In genomic region chr1:44222397-44223334, GRCh38 we compare ENCODE assay signal across 23 cellular contexts. TPM values are rescaled to one million over a fixed set of nuclear protein-coding genes. Genes with fewer than 3 reads are reported as not detected.
DNase-seq lines count a peak whose midpoint lies in the region; ATAC-seq, FAIRE-seq and TF ChIP-seq lines count a peak whose summit lies in the region.
"Had no signal": no experiment of that assay in that cellular context is flagged by ENCODE, and none has a peak within 500 bp of the region (broad histone marks: within the 10 kb centered on the region; RNA-seq: fewer than 3 reads in every experiment).

No MANE protein-coding gene starts in this region.

- FAIRE-seq in GM12878 (lab: Jason Lieb, UNC): no peak

- H3K9me3 ChIP-seq in CD8-positive, alpha-beta memory T cell (ENCODE audit: low read length): no peaks in the 10 kb centered on the region
- H3K9me3 ChIP-seq in GM12878 (replicated peaks; ENCODE audit: control insufficient read depth, insufficient read depth, low read length): no peaks in the 10 kb centered on the region
- H3K9me3 ChIP-seq in Karpas-422 (ENCODE audit: low read length): no peaks in the 10 kb centered on the region
- H3K9me3 ChIP-seq: psoas muscle, uterus had no signal

- H3K9me2 ChIP-seq in Karpas-422 (replicated peaks; ENCODE audit: insufficient read depth, low read length): no peaks in the 10 kb centered on the region

- H3K9me3 Mint-ChIP-seq in activated T-cell treated with anti-CD3 and anti-CD28 coated beads, Interleukin-2, amount 50 U/mL, for 24 hours: no peaks in the 10 kb centered on the region
- no peaks in the 10 kb centered on the region for H3K9me3 Mint-ChIP-seq in CD8-positive, alpha-beta memory T cell

- TF ChIP-seq POLR2A in GM12878 (IDR thresholded peaks at IDR 0.05; ENCODE audit: low read depth, low read length): peak; percentile 38; the same call in 1 of the 2 replicates

- intact Hi-C loops in GM12878 (cut with micrococcal nuclease; ENCODE audit: unreplicated experiment) (no loop called here), posterior vena cava (cut with DNase I) (loop anchor here in 1 of 2 donors (1.0 to 5.0 kb wide), 2 partner anchors 20 to 60 kb away; no protein-coding TSS in a partner anchor)

- peaks cover 13% of the 10 kb centered on the region for H3K4me1 Mint-ChIP-seq in activated T-cell treated with anti-CD3 and anti-CD28 coated beads, Interleukin-2, amount 50 U/mL, for 24 hours (ENCODE audit: low read depth)
- H3K4me1 Mint-ChIP-seq in CD8-positive, alpha-beta memory T cell: peaks cover under 1 to 17% (median 6%) of the 10 kb centered on the region in 3 donors
- H3K4me1 Mint-ChIP-seq: mesothelial cell of epicardium had no signal

- no peak for DNase-seq in activated T-cell treated with anti-CD3 and anti-CD28 coated beads, Interleukin-2, amount 50 U/mL, for 24 hours
- DNase-seq in activated T-cell treated with anti-CD3 and anti-CD28 coated beads for 4 hours (no peak), GM12878 (ENCODE audit: low read depth, low spot score) (no peak), posterior vena cava (ENCODE audit: low spot score) (peak; percentile 67), Karpas-422 (no peak), NCI-H2171 treated with DMSO at 0.1 percent for 48 hours (lab: John Stamatoyannopoulos, UW) (no peak), NCI-H2196 (lab: John Stamatoyannopoulos, UW; ENCODE audit: unreplicated experiment) (no peak)
- no peak for DNase-seq in CD8-positive, alpha-beta memory T cell
- DNase-seq: ACHN; activated CD4-positive, alpha-beta T cell treated with anti-CD3 and anti-CD28 coated beads for 4 hours; activated T-cell treated with anti-CD3 and anti-CD28 coated beads, Interleukin-2, amount 50 U/mL, for 4 hours; amniotic stem cell; caudate nucleus; DMS79; effector CD8-positive, alpha-beta T cell; NCI-H187 treated with DMSO at 0.1 percent for 48 hours; NCI-H510A; psoas muscle; uterus had no signal

- WGBS in GM12878 (ENCODE audit: insufficient coverage, insufficient replicate concordance, low lambda C conversion rate, missing lambda C conversion rate): 81% methylated on average over 10 of the region's 10 CpGs

- in situ Hi-C loops in GM12878 (cut with MboI): no loop called here

- H2AFZ ChIP-seq in GM12878 (ENCODE audit: control insufficient read depth, low read depth, low read length) (no peak overlapping the region), Karpas-422 (ENCODE audit: low read length) (no peak overlapping the region)

- RAD21 ChIA-PET in GM12878 (lab: Charles Lee; ENCODE audit: unreplicated experiment): no interaction called here

- no peak overlapping the region for H3K27ac ChIP-seq in CD8-positive, alpha-beta memory T cell (ENCODE audit: low read depth, low read length)
- H3K27ac ChIP-seq in GM12878 (ENCODE audit: control insufficient read depth, insufficient read depth) (no peak overlapping the region), Karpas-422 (ENCODE audit: low read length) (no peak overlapping the region)
- H3K27ac ChIP-seq: psoas muscle, skin epidermis, uterus had no signal

- H3K36me3 Mint-ChIP-seq in activated T-cell treated with anti-CD3 and anti-CD28 coated beads, Interleukin-2, amount 50 U/mL, for 24 hours (ENCODE audit: low read depth): peaks cover 48% of the 10 kb centered on the region
- peaks cover 0 to 47% (median 5%) of the 10 kb centered on the region in 3 donors for H3K36me3 Mint-ChIP-seq in CD8-positive, alpha-beta memory T cell

- POLR2A ChIA-PET in CD8-positive, alpha-beta memory T cell (lab: Charles Lee): no interaction called here
- POLR2A ChIA-PET in GM12878 (lab: Charles Lee): no interaction called here

- SMC1A ChIA-PET in GM12878 (lab: Charles Lee; ENCODE audit: uncharacterized antibody, unreplicated experiment): no interaction called here

- TF ChIP-seq RAD21 in GM12878 (IDR thresholded peaks at IDR 0.05; ENCODE audit: insufficient read depth, low read depth, low read length): no peak

- BruUV-seq in GM12878 (replicated peaks; lab: Mats Ljungman, UMichigan): no TSS peak

- H3K4me2 ChIP-seq in GM12878 (ENCODE audit: control insufficient read depth, insufficient read depth) (no peak overlapping the region), Karpas-422 (ENCODE audit: low read depth, low read length, poor library complexity, severe bottlenecking) (no peak overlapping the region)

- no peak for TF ChIP-seq EP300 in GM12878 (IDR thresholded peaks at IDR 0.05; ENCODE audit: borderline replicate concordance in 1 of 2, control insufficient read depth in 1 of 2, low read depth in 2 of 2, low read length in 2 of 2)

- peak overlapping the region; percentile 57 for H3K27ac Mint-ChIP-seq in activated T-cell treated with anti-CD3 and anti-CD28 coated beads, Interleukin-2, amount 50 U/mL, for 24 hours
- peak overlapping the region in 7 of 8 donors; percentile 6 to 92 (median 52) for H3K27ac Mint-ChIP-seq in CD8-positive, alpha-beta memory T cell

- no peaks in the 10 kb centered on the region for H3K27me3 Mint-ChIP-seq in activated T-cell treated with anti-CD3 and anti-CD28 coated beads, Interleukin-2, amount 50 U/mL, for 24 hours
- H3K27me3 Mint-ChIP-seq in CD8-positive, alpha-beta memory T cell: no peaks in the 10 kb centered on the region

- H4K20me1 ChIP-seq in GM12878 (ENCODE audit: control insufficient read depth, insufficient read depth) (no peaks in the 10 kb centered on the region), Karpas-422 (ENCODE audit: insufficient read depth, low read depth, low read length) (no peaks in the 10 kb centered on the region)

- no peak for TF ChIP-seq CTCF in GM12878 (IDR thresholded peaks at IDR 0.05 in 2 of 3, conservative IDR thresholded peaks at IDR 0.05 in 1 of 3; ENCODE audit: control insufficient read depth in 2 of 3, extremely low read depth in 1 of 3, insufficient read depth in 1 of 3, low read depth in 3 of 3, low read length in 3 of 3)

- H3K36me3 ChIP-seq in CD8-positive, alpha-beta memory T cell (ENCODE audit: insufficient read depth, low read length): peaks cover 27% of the 10 kb centered on the region
- H3K36me3 ChIP-seq in GM12878 (ENCODE audit: control insufficient read depth in 2 of 2, insufficient read depth in 2 of 2, low read length in 1 of 2): peaks cover 8 to 24% of the 10 kb centered on the region in 2 experiments; a peak in 3 of 4 replicates
- peaks cover under 1% of the 10 kb centered on the region; the same call in 1 of the 2 replicates for H3K36me3 ChIP-seq in Karpas-422 (ENCODE audit: insufficient read depth, low read length)
- H3K36me3 ChIP-seq: uterus had no signal

- ATAC-seq in GM12878: no peak
- ATAC-seq: esophagus mucosa, psoas muscle, Right ventricle myocardium inferior had no signal

- H3K9ac ChIP-seq in GM12878 (ENCODE audit: control insufficient read depth, insufficient read depth, low read length) (no peak overlapping the region), Karpas-422 (ENCODE audit: low read length) (no peak overlapping the region)

- no peak overlapping the region for H3K4me3 Mint-ChIP-seq in activated T-cell treated with anti-CD3 and anti-CD28 coated beads, Interleukin-2, amount 50 U/mL, for 24 hours
- no peak overlapping the region for H3K4me3 Mint-ChIP-seq in CD8-positive, alpha-beta memory T cell
- H3K4me3 Mint-ChIP-seq: activated T-cell treated with anti-CD3 and anti-CD28 coated beads, Interleukin-2, amount 50 U/mL, for 4 hours; mesothelial cell of epicardium had no signal

- no peak overlapping the region for H3K4me3 ChIP-seq in CD8-positive, alpha-beta memory T cell (ENCODE audit: low read length)
- H3K4me3 ChIP-seq in GM12878 (no peak overlapping the region), Karpas-422 (ENCODE audit: low read length) (no peak overlapping the region)
- H3K4me3 ChIP-seq: psoas muscle, skin epidermis, uterus had no signal

- CTCF ChIA-PET in CD8-positive, alpha-beta memory T cell (lab: Charles Lee): no interaction called here
- CTCF ChIA-PET in GM12878 (lab: Yijun Ruan, JAX): no interaction called here

- no peaks in the 10 kb centered on the region for H3K79me2 ChIP-seq in GM12878 (ENCODE audit: control insufficient read depth, insufficient read depth, low read length)
- H3K79me2 ChIP-seq in Karpas-422 (ENCODE audit: low read length): 0 out of 2 replicates have a peak, but pooled peaks cover 3% of the 10 kb centered on the region

- no peaks in the 10 kb centered on the region for H3K27me3 ChIP-seq in CD8-positive, alpha-beta memory T cell (ENCODE audit: insufficient read depth, low read length, poor library complexity, severe bottlenecking)
- H3K27me3 ChIP-seq in GM12878 (replicated peaks in 1 of 2; ENCODE audit: control insufficient read depth in 2 of 2, insufficient read depth in 2 of 2, low read length in 1 of 2) (no peaks in the 10 kb centered on the region), Karpas-422 (ENCODE audit: low read length) (no peaks in the 10 kb centered on the region)
- H3K27me3 ChIP-seq: uterus had no signal

- H3K4me1 ChIP-seq in CD8-positive, alpha-beta memory T cell (ENCODE audit: insufficient read depth, low read length): no peaks in the 10 kb centered on the region
- H3K4me1 ChIP-seq in GM12878 (ENCODE audit: control insufficient read depth, insufficient read depth, low read length) (peaks cover 7% of the 10 kb centered on the region), Karpas-422 (ENCODE audit: low read length) (peaks cover 5% of the 10 kb centered on the region)
- H3K4me1 ChIP-seq: psoas muscle, uterus had no signal

TF ChIP-seq in GM12878, 131 proteins besides CTCF, POLR2A, EP300 and RAD21 (continues in another document):
- TF ChIP-seq NFXL1 (IDR thresholded peaks at IDR 0.05; ENCODE audit: borderline replicate concordance): no peak
- no peak for TF ChIP-seq POU2F2 (IDR thresholded peaks at IDR 0.05; ENCODE audit: borderline replicate concordance, low read depth, low read length)

RNA-seq across cellular contexts. Expression of gene DMAP1, which starts 9.4 kb away (rescaled TPM):
- 10 to 100 TPM; 35.0 to 36.1 TPM for total RNA-seq in CD8-positive, alpha-beta memory T cell
- polyA plus RNA-seq in CD8-positive, alpha-beta memory T cell: 45.5 TPM
- total RNA-seq in GM12878 (2013; cell fraction: nucleolus; rRNA removed): 37.8 and 47.1 TPM in 2 replicates
- total RNA-seq in GM12878 (2014; rRNA removed) (34.8 and 43.7 TPM in 2 replicates), GM12878 (2014; rRNA removed; fragmentation: Illumina TruSeq; extraction: Trizol) (20.4 and 23.0 TPM in 2 replicates), GM12878 (2021) (38.1 and 43.9 TPM in 2 replicates), posterior vena cava (10 to 100 TPM; 18.5 to 23.6 TPM)
- polyA plus RNA-seq in GM12878 (2011; ENCODE audit: low read depth): 19.4 TPM
- polyA plus RNA-seq in GM12878 (2011; rRNA removed) (34.1 and 42.3 TPM in 2 replicates), GM12878 (2014; fragmentation: Illumina TruSeq; extraction: Trizol) (24.5 and 33.5 TPM in 2 replicates), GM12878 (2014; fragmentation: Nextera tagmentation; extraction: Ambion mirVana) (1 to 10 TPM; 1.9 to 6.1 TPM), GM12878 (2014; rRNA removed) (59.1 and 65.0 TPM in 2 replicates), GM12878 (2016; fragmentation: Nextera tagmentation; extraction: Ambion mirVana) (10 to 100 TPM; 37.2 to 38.2 TPM)
- 55.2 and 66.4 TPM in 2 replicates for polyA plus RNA-seq in GM12878 (2011; cell fraction: cytosol; rRNA removed)
- 154 and 176 TPM in 2 replicates for polyA plus RNA-seq in GM12878 (2011; cell fraction: nucleus; rRNA removed)
- polyA plus RNA-seq in GM12878 (2012): 29.1 and 34.0 TPM in 2 replicates
- 55.1 and 59.8 TPM in 2 replicates for polyA minus RNA-seq in GM12878 (2011; rRNA and poly(A)+ RNA removed)
- 15.2 and 18.2 TPM in 2 replicates for polyA minus RNA-seq in GM12878 (2011; cell fraction: cytosol; rRNA and poly(A)+ RNA removed)
- polyA minus RNA-seq in GM12878 (2011; cell fraction: nucleus; rRNA and poly(A)+ RNA removed): 45.8 and 71.9 TPM in 2 replicates
- total RNA-seq in Karpas-422 (2014; rRNA removed; shearing (Covaris generic); ENCODE audit: low replicate concordance): 16.6 and 40.4 TPM in 2 replicates
